Comparison of ENCODE assay signal across 24 cellular contexts in genomic region chr6:16086970-16087369, GRCh38.
"Had no signal": no experiment of that assay in that cellular context is flagged by ENCODE, and none has a peak within 500 bp of the region (broad histone marks: within the 10 kb centered on the region; RNA-seq: fewer than 3 reads in every experiment).

No MANE protein-coding gene starts in this region.

- DNase-seq: colonic mucosa; cortex of kidney; dermis blood vessel endothelial cell; dorsolateral prefrontal cortex; effector CD4-positive, alpha-beta T cell; effector CD8-positive, alpha-beta T cell; effector memory CD4-positive, alpha-beta T cell; effector memory CD8-positive, alpha-beta T cell; endodermal cell; erythroblast; esophagus squamous epithelium; foreskin fibroblast; foreskin keratinocyte; foreskin melanocyte; glutamatergic neuron; head of caudate nucleus; heart left ventricle; heart right ventricle had no signal

- H3K27ac ChIP-seq: colonic mucosa, coronary artery, dorsolateral prefrontal cortex, epithelial cell of prostate, esophagus muscularis mucosa, esophagus squamous epithelium, foreskin keratinocyte, gastrocnemius medialis, gastroesophageal sphincter, heart left ventricle, heart right ventricle had no signal

- H3K4me1 ChIP-seq: colonic mucosa, esophagus muscularis mucosa, foreskin keratinocyte, gastroesophageal sphincter had no signal

- H3K4me3 ChIP-seq: colonic mucosa, coronary artery, dorsolateral prefrontal cortex, esophagus muscularis mucosa, esophagus squamous epithelium, gastrocnemius medialis, gastroesophageal sphincter, heart left ventricle, heart right ventricle had no signal

- ATAC-seq: effector memory CD8-positive, alpha-beta T cell; esophagus mucosa; foreskin keratinocyte; gastroesophageal sphincter; heart left ventricle; heart right ventricle had no signal

- H3K27me3 ChIP-seq: colonic mucosa, dorsolateral prefrontal cortex, esophagus muscularis mucosa, gastrocnemius medialis, gastroesophageal sphincter, heart left ventricle, heart right ventricle had no signal

- H3K9me3 ChIP-seq: colonic mucosa, esophagus muscularis mucosa, esophagus squamous epithelium, gastrocnemius medialis, gastroesophageal sphincter, heart left ventricle had no signal

- H3K36me3 ChIP-seq: colonic mucosa, esophagus muscularis mucosa, esophagus squamous epithelium, gastrocnemius medialis, gastroesophageal sphincter, heart left ventricle, heart right ventricle had no signal
